Comparison of ENCODE assay signal across 14 cellular contexts in the genomic region with DNA sequence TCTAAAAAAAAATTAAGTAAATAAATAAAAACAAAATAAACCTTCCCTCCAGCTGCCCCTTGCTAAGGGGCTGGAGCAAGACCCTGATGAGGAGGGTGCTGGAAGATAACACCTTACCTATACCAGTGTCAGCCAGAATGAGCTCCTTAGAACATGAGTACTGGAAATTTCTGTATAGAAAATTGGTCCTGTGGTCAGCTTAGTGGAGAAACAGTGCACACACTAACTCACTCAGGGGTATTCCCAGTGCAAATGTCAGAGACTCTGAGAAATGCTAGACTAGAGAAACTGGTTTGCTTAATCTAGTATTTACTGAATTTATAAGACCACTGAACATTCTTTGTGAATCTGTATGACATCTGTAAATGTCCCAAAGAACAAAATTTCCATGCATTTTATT.
DNase-seq lines count a peak whose midpoint lies in the region; ATAC-seq and TF ChIP-seq lines count a peak whose summit lies in the region.
"Had no signal": no experiment of that assay in that cellular context is flagged by ENCODE, and none has a peak within 500 bp of the region (broad histone marks: within the 10 kb centered on the region; RNA-seq: fewer than 3 reads in every experiment).

No MANE protein-coding gene starts in this region.

- ATAC-seq in GM19025 (IDR thresholded peaks at IDR 0.05; ENCODE audit: low read depth, unreplicated experiment): peak; percentile 27
- ATAC-seq in GM21576 (IDR thresholded peaks at IDR 0.05; ENCODE audit: unreplicated experiment): peak; percentile 44
- peak; percentile 48 for ATAC-seq in HG03095 (IDR thresholded peaks at IDR 0.05; ENCODE audit: unreplicated experiment)

- intact Hi-C loops in Caco-2 (cut with micrococcal nuclease; ENCODE audit: unreplicated experiment): loop anchor here (2.0 kb wide), 1 partner anchor 60 kb away; no protein-coding TSS in a partner anchor
- intact Hi-C loops in activated CD4-positive, alpha-beta memory T cell treated with anti-CD3 and anti-CD28 coated beads for 36 hours (cut with micrococcal nuclease): no loop called here

- POLR2A ChIA-PET in Caco-2 (lab: Charles Lee): no interaction called here
- POLR2A ChIA-PET in activated CD4-positive, alpha-beta memory T cell treated with anti-CD3 and anti-CD28 coated beads for 36 hours (lab: Charles Lee): no interaction called here

- no peak overlapping the region for H3K27ac Mint-ChIP-seq in Caco-2 (ENCODE audit: unreplicated experiment)
- no peak overlapping the region for H3K27ac Mint-ChIP-seq in activated CD4-positive, alpha-beta memory T cell treated with anti-CD3 and anti-CD28 coated beads for 36 hours

- H3K36me3 Mint-ChIP-seq in Caco-2 (ENCODE audit: insufficient read depth, unreplicated experiment): no peaks in the 10 kb centered on the region
- H3K36me3 Mint-ChIP-seq in activated CD4-positive, alpha-beta memory T cell treated with anti-CD3 and anti-CD28 coated beads for 36 hours: no peaks in the 10 kb centered on the region

- no peaks in the 10 kb centered on the region for H3K27me3 Mint-ChIP-seq in Caco-2 (ENCODE audit: insufficient read depth, unreplicated experiment)
- H3K27me3 Mint-ChIP-seq in activated CD4-positive, alpha-beta memory T cell treated with anti-CD3 and anti-CD28 coated beads for 36 hours: peaks cover 9% of the 10 kb centered on the region

- H3K4me1 ChIP-seq in Caco-2: peaks cover 15% of the 10 kb centered on the region
- H3K4me1 ChIP-seq: testis had no signal

- peaks cover 5% of the 10 kb centered on the region for H3K9me3 Mint-ChIP-seq in Caco-2 (ENCODE audit: unreplicated experiment)
- H3K9me3 Mint-ChIP-seq in activated CD4-positive, alpha-beta memory T cell treated with anti-CD3 and anti-CD28 coated beads for 36 hours: no peaks in the 10 kb centered on the region

- H3K27me3 ChIP-seq in Caco-2 (replicated peaks; ENCODE audit: control insufficient read depth, insufficient read depth, low read length): no peaks in the 10 kb centered on the region
- H3K27me3 ChIP-seq: testis had no signal

- no peak overlapping the region for H3K4me3 ChIP-seq in Caco-2 (ENCODE audit: low read depth, low read length)
- H3K4me3 ChIP-seq: testis had no signal

- H3K4me3 Mint-ChIP-seq in Caco-2 (ENCODE audit: unreplicated experiment): no peak overlapping the region
- H3K4me3 Mint-ChIP-seq in activated CD4-positive, alpha-beta memory T cell treated with anti-CD3 and anti-CD28 coated beads for 36 hours: no peak overlapping the region

- TF ChIP-seq CTCF in Caco-2 (IDR thresholded peaks at IDR 0.05; ENCODE audit: insufficient read depth in 1 of 2, low read depth in 1 of 2, low read length in 1 of 2, severe bottlenecking in 1 of 2, unreplicated experiment in 1 of 2): no peak

- no peaks in the 10 kb centered on the region for H3K9me3 ChIP-seq in Caco-2
- H3K9me3 ChIP-seq: testis had no signal

- peaks cover 9% of the 10 kb centered on the region for H3K4me1 Mint-ChIP-seq in Caco-2 (ENCODE audit: low read depth, unreplicated experiment)
- peaks cover 4% of the 10 kb centered on the region for H3K4me1 Mint-ChIP-seq in activated CD4-positive, alpha-beta memory T cell treated with anti-CD3 and anti-CD28 coated beads for 36 hours (ENCODE audit: low read depth)

- no peaks in the 10 kb centered on the region for H3K36me3 ChIP-seq in Caco-2 (ENCODE audit: control insufficient read depth, insufficient read depth, low read length)

- DNase-seq in cerebellar cortex (ENCODE audit: low spot score) (peak; percentile 18), Caco-2 (no peak), ureter (ENCODE audit: low spot score) (no peak), AG20443 (ENCODE audit: low spot score) (no peak)
- no peak for DNase-seq in activated CD4-positive, alpha-beta memory T cell treated with anti-CD3 and anti-CD28 coated beads for 36 hours
- DNase-seq: amygdala; effector memory CD4-positive, alpha-beta T cell; NCI-H1436; posterior cingulate gyrus; stimulated activated CD4-positive, alpha-beta T cell treated with anti-CD3 and anti-CD28 coated beads, Interleukin-4, amount 100 ng/mL, for 4 hours; testis had no signal

- BruUV-seq in Caco-2 (replicated peaks; lab: Mats Ljungman, UMichigan): no TSS peak

- CTCF ChIA-PET in Caco-2 (lab: Charles Lee): no interaction called here
- CTCF ChIA-PET in activated CD4-positive, alpha-beta memory T cell treated with anti-CD3 and anti-CD28 coated beads for 36 hours (lab: Charles Lee): no interaction called here
